Comparison of ENCODE assay signal across 12 cellular contexts in genomic region chr12:104263026-104263425, GRCh38. TPM values are rescaled to one million over a fixed set of nuclear protein-coding genes. Genes with fewer than 3 reads are reported as not detected.
DNase-seq lines count a peak whose midpoint lies in the region; ATAC-seq and TF ChIP-seq lines count a peak whose summit lies in the region.
"Had no signal": no experiment of that assay in that cellular context is flagged by ENCODE, and none has a peak within 500 bp of the region (broad histone marks: within the 10 kb centered on the region; RNA-seq: fewer than 3 reads in every experiment).

No MANE protein-coding gene starts in this region.

- no peak for TF ChIP-seq POLR2A in breast epithelium (IDR thresholded peaks at IDR 0.05)

- H3K9me3 ChIP-seq in breast epithelium = no peaks in the 10 kb centered on the region

- no peak overlapping the region for H3K4me3 Mint-ChIP-seq in MCF 10A (ENCODE audit: unreplicated experiment)
- no peak overlapping the region for H3K4me3 Mint-ChIP-seq in stimulated activated memory B cell treated with anti-CD40 and anti-IgM and Interleukin-4, amounts not matched to agents 10 μg/mL and 1 μg/mL and 100 μg/mL, for 72 hours
- H3K4me3 Mint-ChIP-seq: CD4-positive, alpha-beta T cell had no signal

- no peak overlapping the region for H3K4me3 ChIP-seq in breast epithelium

- intact Hi-C loops in MCF 10A (cut with micrococcal nuclease) (no loop called here), breast epithelium (cut with DNase I; ENCODE audit: low total_unique reads) (no loop called here)

- H3K27me3 ChIP-seq in breast epithelium = no peaks in the 10 kb centered on the region

- no peak for TF ChIP-seq CTCF in MCF 10A (IDR thresholded peaks at IDR 0.05; ENCODE audit: unreplicated experiment)
- TF ChIP-seq CTCF in breast epithelium (IDR thresholded peaks at IDR 0.05) = no peak
- TF ChIP-seq CTCF in RWPE1 (conservative IDR thresholded peaks at IDR 0.05; ENCODE audit: low read depth) = no peak

- no TSS peak for BruUV-seq in MCF 10A (replicated peaks; lab: Mats Ljungman, UMichigan)

- CTCF ChIA-PET in MCF 10A (lab: Yijun Ruan, JAX) = interaction anchor here (1.1 to 1.6 kb wide), 4 partner anchors 12 to 79 kb away, joined by 4 to 10 read pairs (median 6); no protein-coding TSS in a partner anchor
- CTCF ChIA-PET in RWPE1 (lab: Yijun Ruan, JAX) = interaction anchor here (1.1 kb wide), 1 partner anchor 23 kb away, joined by 4 read pairs; no protein-coding TSS in a partner anchor

- H3K36me3 ChIP-seq in breast epithelium = no peaks in the 10 kb centered on the region

- peaks cover 18% of the 10 kb centered on the region for H3K4me1 Mint-ChIP-seq in MCF 10A (ENCODE audit: insufficient read depth, unreplicated experiment)
- no peaks in the 10 kb centered on the region for H3K4me1 Mint-ChIP-seq in stimulated activated memory B cell treated with anti-CD40 and anti-IgM and Interleukin-4, amounts not matched to agents 10 μg/mL and 1 μg/mL and 100 μg/mL, for 72 hours

- ATAC-seq in stimulated activated memory B cell treated with anti-CD40 and anti-IgM and Interleukin-4, amounts not matched to agents 10 μg/mL and 1 μg/mL and 100 μg/mL, for 72 hours = no peak
- ATAC-seq in HG02870 (IDR thresholded peaks at IDR 0.05; ENCODE audit: unreplicated experiment) (no peak), HG03354 (IDR thresholded peaks at IDR 0.05; ENCODE audit: poor library complexity, severe bottlenecking, unreplicated experiment) (no peak)

- no peaks in the 10 kb centered on the region for H3K4me1 ChIP-seq in breast epithelium

- H3K27ac ChIP-seq in breast epithelium (peak overlapping the region in 1 of 2 donors; percentile 19), RWPE1 (peak overlapping the region; percentile 60)

- POLR2A ChIA-PET in MCF 10A (lab: Yijun Ruan, JAX) = interaction anchor here (0.5 to 2.4 kb wide), 13 partner anchors 8 to 845 kb away, joined by 3 to 89 read pairs (median 6); partner anchors contain the start of genes NFYB and WASHC4
- POLR2A ChIA-PET in RWPE1 (lab: Yijun Ruan, JAX; ENCODE audit: low non-redundant PET) = no interaction called here

- no peaks in the 10 kb centered on the region for H3K36me3 Mint-ChIP-seq in MCF 10A (ENCODE audit: insufficient read depth, unreplicated experiment)
- H3K36me3 Mint-ChIP-seq in stimulated activated memory B cell treated with anti-CD40 and anti-IgM and Interleukin-4, amounts not matched to agents 10 μg/mL and 1 μg/mL and 100 μg/mL, for 72 hours = no peaks in the 10 kb centered on the region

- DNase-seq in MCF 10A (ENCODE audit: unreplicated experiment) (no peak), breast epithelium (ENCODE audit: low spot score in 2 of 2) (no peak), RWPE1 (ENCODE audit: low spot score) (no peak), islet precursor cell (peak; percentile 18)
- DNase-seq: ACHN; CD4-positive, alpha-beta T cell; NCI-H2081 treated with DMSO at 0.1 percent for 48 hours; NCI-H774; SW 1271 had no signal

- H3K27me3 Mint-ChIP-seq in MCF 10A (ENCODE audit: insufficient read depth, unreplicated experiment) = no peaks in the 10 kb centered on the region
- no peaks in the 10 kb centered on the region for H3K27me3 Mint-ChIP-seq in stimulated activated memory B cell treated with anti-CD40 and anti-IgM and Interleukin-4, amounts not matched to agents 10 μg/mL and 1 μg/mL and 100 μg/mL, for 72 hours
- H3K27me3 Mint-ChIP-seq: CD4-positive, alpha-beta T cell had no signal

- peak overlapping the region; percentile 95 for H3K27ac Mint-ChIP-seq in MCF 10A (ENCODE audit: low read depth, unreplicated experiment)
- no peak overlapping the region for H3K27ac Mint-ChIP-seq in stimulated activated memory B cell treated with anti-CD40 and anti-IgM and Interleukin-4, amounts not matched to agents 10 μg/mL and 1 μg/mL and 100 μg/mL, for 72 hours
- H3K27ac Mint-ChIP-seq: CD4-positive, alpha-beta T cell had no signal

- H3K9me3 Mint-ChIP-seq in MCF 10A (ENCODE audit: unreplicated experiment) = no peaks in the 10 kb centered on the region
- H3K9me3 Mint-ChIP-seq in stimulated activated memory B cell treated with anti-CD40 and anti-IgM and Interleukin-4, amounts not matched to agents 10 μg/mL and 1 μg/mL and 100 μg/mL, for 72 hours = no peaks in the 10 kb centered on the region
- H3K9me3 Mint-ChIP-seq: CD4-positive, alpha-beta T cell had no signal

RNA-seq across cellular contexts. Expression of gene EID3, which starts 40.5 kb away (rescaled TPM):
- total RNA-seq in MCF 10A (2022) (1.6 and 3.0 TPM in 2 replicates), breast epithelium (10 to 100 TPM in 2 of 3 donors, 1 to 10 TPM in 1; 6.7 to 13.3 (median 12.1) TPM)

RNA-seq across cellular contexts. Expression of gene TXNRD1, which starts 47.4 kb away (rescaled TPM):
- total RNA-seq in MCF 10A (2022) (64.0 and 82.8 TPM in 2 replicates), breast epithelium (100 to 1,000 TPM in 2 of 3 donors, 10 to 100 TPM in 1; 60.2 to 137 (median 103) TPM)
